Comparison of ENCODE assay signal across 10 cellular contexts in the genomic region with DNA sequence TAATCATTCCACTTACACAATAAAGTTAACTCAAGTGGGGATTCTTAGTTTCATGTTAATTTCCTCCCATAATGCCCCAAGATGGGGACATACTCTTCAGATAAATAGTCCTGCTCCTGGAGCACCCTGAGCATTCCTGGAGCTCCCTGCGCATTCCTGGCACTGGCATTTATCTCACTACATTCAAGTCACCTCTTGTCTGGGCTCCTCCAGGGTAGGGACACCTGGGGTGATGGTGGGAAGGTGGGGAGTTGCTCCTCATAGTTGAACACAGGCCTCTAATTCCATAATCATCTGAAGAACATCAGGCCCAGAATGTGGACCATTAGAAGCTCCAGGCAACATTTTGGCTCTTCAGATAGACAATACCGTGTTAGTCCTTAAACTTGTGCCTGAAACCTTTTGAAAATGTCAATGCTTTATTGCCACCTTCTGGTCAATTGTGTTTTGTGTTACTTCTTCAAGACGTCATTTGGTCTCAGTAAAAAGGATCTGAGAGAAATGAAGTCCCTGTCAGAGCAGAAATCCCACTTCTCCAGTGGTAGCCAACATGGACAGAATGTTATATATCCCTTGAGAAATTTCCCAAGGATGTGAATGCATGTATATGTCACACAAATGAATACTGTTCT. TPM values are rescaled to one million over a fixed set of nuclear protein-coding genes. Genes with fewer than 3 reads are reported as not detected.
DNase-seq lines count a peak whose midpoint lies in the region; ATAC-seq, FAIRE-seq and TF ChIP-seq lines count a peak whose summit lies in the region.
"Had no signal": no experiment of that assay in that cellular context is flagged by ENCODE, and none has a peak within 500 bp of the region (broad histone marks: within the 10 kb centered on the region; RNA-seq: fewer than 3 reads in every experiment).

No MANE protein-coding gene starts in this region.

- peaks cover 5% of the 10 kb centered on the region for H3K4me1 Mint-ChIP-seq in astrocyte (ENCODE audit: low read depth, unreplicated experiment)
- no peaks in the 10 kb centered on the region for H3K4me1 Mint-ChIP-seq in CD4-positive, alpha-beta T cell (ENCODE audit: low read depth)
- H3K4me1 Mint-ChIP-seq: naive B cell had no signal

- no peak overlapping the region for H3K4me2 ChIP-seq in astrocyte (ENCODE audit: low read length)

- no peaks in the 10 kb centered on the region for H3K79me2 ChIP-seq in astrocyte (ENCODE audit: insufficient read depth, low read length)

- H3K27ac ChIP-seq in astrocyte (ENCODE audit: low read depth, low read length) (no peak overlapping the region), liver (ENCODE audit: low read depth in 1 of 2, low read length in 2 of 2) (no peak overlapping the region)
- H3K27ac ChIP-seq in CD4-positive, alpha-beta T cell (ENCODE audit: low read depth, low read length): no peak overlapping the region
- H3K27ac ChIP-seq: SJSA1 had no signal

- no peaks in the 10 kb centered on the region for H3K9me3 Mint-ChIP-seq in astrocyte (ENCODE audit: unreplicated experiment)
- no peaks in the 10 kb centered on the region for H3K9me3 Mint-ChIP-seq in CD4-positive, alpha-beta T cell
- H3K9me3 Mint-ChIP-seq: naive B cell had no signal

- H2AFZ ChIP-seq in astrocyte (ENCODE audit: low read depth, low read length): no peak overlapping the region

- CTCF ChIA-PET in CD4-positive, alpha-beta T cell (lab: Charles Lee): no interaction called here

- H3K9me3 ChIP-seq in astrocyte (ENCODE audit: insufficient read depth, low read depth, low read length) (no peaks in the 10 kb centered on the region), liver (ENCODE audit: control insufficient read depth in 4 of 4, low read length in 3 of 4) (no peaks in the 10 kb centered on the region)
- H3K9me3 ChIP-seq in CD4-positive, alpha-beta T cell (ENCODE audit: control insufficient read depth, low read length): no peaks in the 10 kb centered on the region
- H3K9me3 ChIP-seq: SJSA1 had no signal

- intact Hi-C loops in CD4-positive, alpha-beta T cell (cut with DNase I, micrococcal nuclease): loop anchor here in 1 of 2 experiments (10.0 kb wide), 1 partner anchor 411 kb away; no protein-coding TSS in a partner anchor

- DNase-seq in Daoy (ENCODE audit: low read depth) (peak; percentile 47), LNCaP clone FGC (ENCODE audit: low read depth) (peak; percentile 77), astrocyte (ENCODE audit: low read depth) (peak; percentile 54), AG08396 (ENCODE audit: low spot score) (no peak), HPDE6-E6E7 (ENCODE audit: extremely low spot score) (no peak), NCI-H2196 treated with DMSO at 0.1 percent for 48 hours (lab: John Stamatoyannopoulos, UW; ENCODE audit: unreplicated experiment) (no peak)
- DNase-seq in CD4-positive, alpha-beta T cell: no peak
- DNase-seq: naive B cell had no signal

- 34% methylated on average over 3 of the region's 3 CpGs for WGBS in liver

- FAIRE-seq in astrocyte (lab: Jason Lieb, UNC): peak; percentile 50

- TF ChIP-seq CTCF in LNCaP clone FGC (IDR thresholded peaks at IDR 0.05; ENCODE audit: control insufficient read depth, extremely low read depth, insufficient read depth) (peak; percentile 50), astrocyte (IDR thresholded peaks at IDR 0.05; ENCODE audit: insufficient read depth, low read depth, low read length) (peak; percentile 43), liver (IDR thresholded peaks at IDR 0.05; ENCODE audit: low read depth, low read length, missing input control) (peak; percentile 53)
- TF ChIP-seq CTCF in CD4-positive, alpha-beta T cell (IDR thresholded peaks at IDR 0.05): no peak

- H3K4me1 ChIP-seq in astrocyte (ENCODE audit: insufficient read depth, low read length) (no peaks in the 10 kb centered on the region), liver (ENCODE audit: control insufficient read depth in 4 of 4, insufficient read depth in 4 of 4, low read length in 3 of 4) (peaks cover 0 to 9% (median 2%) of the 10 kb centered on the region in 4 donors)
- H3K4me1 ChIP-seq: SJSA1 had no signal

- H3K9ac ChIP-seq in astrocyte (ENCODE audit: low read length) (no peak overlapping the region), liver (ENCODE audit: low read depth in 1 of 2, low read length in 2 of 2) (no peak overlapping the region)

- TF ChIP-seq RAD21 in liver (IDR thresholded peaks at IDR 0.05): peak; percentile 90 to 92

- ATAC-seq in CD4-positive, alpha-beta T cell (ENCODE audit: poor library complexity): no peak

- H3K4me3 Mint-ChIP-seq in astrocyte (ENCODE audit: unreplicated experiment): no peak overlapping the region
- H3K4me3 Mint-ChIP-seq in CD4-positive, alpha-beta T cell: no peak overlapping the region
- H3K4me3 Mint-ChIP-seq: naive B cell had no signal

- H3K36me3 ChIP-seq in astrocyte (ENCODE audit: insufficient read depth, low read length) (no peaks in the 10 kb centered on the region), liver (ENCODE audit: control insufficient read depth in 4 of 4, insufficient read depth in 3 of 4, low read depth in 1 of 4, low read length in 3 of 4) (no peaks in the 10 kb centered on the region)
- H3K36me3 ChIP-seq: SJSA1 had no signal

- POLR2A ChIA-PET in CD4-positive, alpha-beta T cell (lab: Charles Lee): no interaction called here

- H3K4me3 ChIP-seq in LNCaP clone FGC (ENCODE audit: low read depth, low read length) (no peak overlapping the region), astrocyte (ENCODE audit: insufficient read depth, low read depth, low read length) (no peak overlapping the region), liver (ENCODE audit: low read depth in 1 of 3, low read length in 3 of 3) (no peak overlapping the region)
- H3K4me3 ChIP-seq: SJSA1 had no signal

- no peaks in the 10 kb centered on the region for H3K27me3 Mint-ChIP-seq in astrocyte (ENCODE audit: low read depth, unreplicated experiment)
- H3K27me3 Mint-ChIP-seq in CD4-positive, alpha-beta T cell: peaks cover 41% of the 10 kb centered on the region

- H4K20me1 ChIP-seq in astrocyte (ENCODE audit: insufficient read depth, low read length): no peaks in the 10 kb centered on the region

- H3K27ac Mint-ChIP-seq in astrocyte (ENCODE audit: unreplicated experiment): no peak overlapping the region
- H3K27ac Mint-ChIP-seq in CD4-positive, alpha-beta T cell: no peak overlapping the region

- H3K36me3 Mint-ChIP-seq in astrocyte (ENCODE audit: low read depth, unreplicated experiment): no peaks in the 10 kb centered on the region
- no peaks in the 10 kb centered on the region for H3K36me3 Mint-ChIP-seq in CD4-positive, alpha-beta T cell (ENCODE audit: low read depth)
- H3K36me3 Mint-ChIP-seq: naive B cell had no signal

- H3K27me3 ChIP-seq in astrocyte (ENCODE audit: insufficient read depth, low read length): no peaks in the 10 kb centered on the region
- H3K27me3 ChIP-seq in liver (ENCODE audit: control insufficient read depth in 4 of 4, insufficient read depth in 4 of 4, low read length in 3 of 4): no peaks in the 10 kb centered on the region
- H3K27me3 ChIP-seq in CD4-positive, alpha-beta T cell (ENCODE audit: control insufficient read depth, insufficient read depth, low read length): no peaks in the 10 kb centered on the region

TF ChIP-seq in liver, 16 proteins besides CTCF, POLR2A, EP300 and RAD21 (continues in another document):
- TF ChIP-seq, protein P1, sequence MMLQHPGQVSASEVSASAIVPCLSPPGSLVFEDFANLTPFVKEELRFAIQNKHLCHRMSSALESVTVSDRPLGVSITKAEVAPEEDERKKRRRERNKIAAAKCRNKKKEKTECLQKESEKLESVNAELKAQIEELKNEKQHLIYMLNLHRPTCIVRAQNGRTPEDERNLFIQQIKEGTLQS (IDR thresholded peaks at IDR 0.05): no peak
- TF ChIP-seq NR2F2 (IDR thresholded peaks at IDR 0.05) (no peak), FOXA1 (IDR thresholded peaks at IDR 0.05) (no peak), HNF4G (IDR thresholded peaks at IDR 0.05) (no peak), HNF4A (conservative IDR thresholded peaks at IDR 0.05) (no peak), RXRA (IDR thresholded peaks at IDR 0.05) (no peak), FOXA2 (IDR thresholded peaks at IDR 0.05) (no peak), GABPA (IDR thresholded peaks at IDR 0.05 in 1 of 2, conservative IDR thresholded peaks at IDR 0.05 in 1 of 2) (no peak), SP1 (IDR thresholded peaks at IDR 0.05) (no peak), EGR1 (IDR thresholded peaks at IDR 0.05; ENCODE audit: low read depth in 2 of 2) (no peak), TAF1 (conservative IDR thresholded peaks at IDR 0.05) (no peak), JUND (IDR thresholded peaks at IDR 0.05) (no peak), YY1 (IDR thresholded peaks at IDR 0.05) (no peak)
- TF ChIP-seq, protein P2, sequence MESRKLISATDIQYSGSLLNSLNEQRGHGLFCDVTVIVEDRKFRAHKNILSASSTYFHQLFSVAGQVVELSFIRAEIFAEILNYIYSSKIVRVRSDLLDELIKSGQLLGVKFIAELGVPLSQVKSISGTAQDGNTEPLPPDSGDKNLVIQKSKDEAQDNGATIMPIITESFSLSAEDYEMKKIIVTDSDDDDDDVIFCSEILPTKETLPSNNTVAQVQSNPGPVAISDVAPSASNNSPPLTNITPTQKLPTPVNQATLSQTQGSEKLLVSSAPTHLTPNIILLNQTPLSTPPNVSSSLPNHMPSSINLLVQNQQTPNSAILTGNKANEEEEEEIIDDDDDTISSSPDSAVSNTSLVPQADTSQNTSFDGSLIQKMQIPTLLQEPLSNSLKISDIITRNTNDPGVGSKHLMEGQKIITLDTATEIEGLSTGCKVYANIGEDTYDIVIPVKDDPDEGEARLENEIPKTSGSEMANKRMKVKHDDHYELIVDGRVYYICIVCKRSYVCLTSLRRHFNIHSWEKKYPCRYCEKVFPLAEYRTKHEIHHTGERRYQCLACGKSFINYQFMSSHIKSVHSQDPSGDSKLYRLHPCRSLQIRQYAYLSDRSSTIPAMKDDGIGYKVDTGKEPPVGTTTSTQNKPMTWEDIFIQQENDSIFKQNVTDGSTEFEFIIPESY (IDR thresholded peaks at IDR 0.05): no peak
- TF ChIP-seq, protein P3, sequence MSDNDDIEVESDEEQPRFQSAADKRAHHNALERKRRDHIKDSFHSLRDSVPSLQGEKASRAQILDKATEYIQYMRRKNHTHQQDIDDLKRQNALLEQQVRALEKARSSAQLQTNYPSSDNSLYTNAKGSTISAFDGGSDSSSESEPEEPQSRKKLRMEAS (IDR thresholded peaks at IDR 0.05): no peak

RNA-seq across cellular contexts. Expression of a gene that starts 14.2 kb away (rescaled TPM):
- 27.8 and 27.9 TPM in 2 replicates for total RNA-seq in Daoy (2014; rRNA removed; shearing (Covaris generic))
- total RNA-seq in astrocyte (18.2 and 19.8 TPM in 2 replicates), liver (10 to 100 TPM; 14.6 to 16.7 TPM)
- 10 to 100 TPM in 1 of 2 donors, 1 to 10 TPM in 1; 7.2 to 15.6 TPM for polyA plus RNA-seq in liver
- 10 to 100 TPM; 15.5 to 15.7 TPM for total RNA-seq in CD4-positive, alpha-beta T cell

Comparison
In these comparisons a context has a peak if more than half of its experiments do, and no peak if none do; other contexts are left out.
1. DNase-seq: peak in Daoy (single experiment), LNCaP clone FGC (single experiment) and astrocyte (single experiment); none in CD4-positive, alpha-beta T cell (0 of 10), AG08396 (single experiment), HPDE6-E6E7 (single experiment) and NCI-H2196 treated with DMSO at 0.1 percent for 48 hours (single experiment).